17 cellular contexts compared by ENCODE assay signal in genomic region chr22:25497269-25497668, GRCh38.
DNase-seq lines count a peak whose midpoint lies in the region; ATAC-seq and TF ChIP-seq lines count a peak whose summit lies in the region.
"Had no signal": no experiment of that assay in that cellular context is flagged by ENCODE, and none has a peak within 500 bp of the region (broad histone marks: within the 10 kb centered on the region; RNA-seq: fewer than 3 reads in every experiment).

No MANE protein-coding gene starts in this region.

- H3K27ac Mint-ChIP-seq in WTC11 (no peak overlapping the region; the same call in 1 of the 2 replicates), Calu3 (ENCODE audit: unreplicated experiment) (no peak overlapping the region)
- H3K27ac Mint-ChIP-seq: T-helper 1 cell treated with Interleukin-12 subunit alpha and Interleukin-12 subunit beta and Interleukin-4 antibody, amounts not matched to agents 30 μg/mL and 1 μg/mL, for 36 hours had no signal

- H3K27me3 Mint-ChIP-seq in WTC11 (ENCODE audit: low read depth) (no peaks in the 10 kb centered on the region), Calu3 (ENCODE audit: unreplicated experiment) (no peaks in the 10 kb centered on the region)

- no peaks in the 10 kb centered on the region for H3K36me3 ChIP-seq in H7 (replicated peaks; ENCODE audit: control insufficient read depth, insufficient read depth, low read length)
- H3K36me3 ChIP-seq: thoracic aorta had no signal

- DNase-seq in AG08395 (ENCODE audit: low spot score) (peak; percentile 26), H7 (peak; percentile 5), WTC11 (ENCODE audit: low spot score) (no peak), fibroblast of peridontal ligament (ENCODE audit: extremely low read depth) (peak; percentile 19), Calu3 (no peak)
- no peak for DNase-seq in activated T-cell treated with anti-CD3 and anti-CD28 coated beads, Interleukin-2, amount 50 U/mL, for 1 hour
- DNase-seq: activated CD4-positive, CD25-positive, alpha-beta regulatory T cell; aorta; left colon; NCI-H1048; occipital lobe; stimulated activated CD4-positive, alpha-beta T cell treated with anti-CD3 and anti-CD28 coated beads, Interleukin-4, amount 100 ng/mL, for 1 hour had no signal

- no peaks in the 10 kb centered on the region for H3K36me3 Mint-ChIP-seq in WTC11
- no peaks in the 10 kb centered on the region for H3K36me3 Mint-ChIP-seq in Calu3 (ENCODE audit: insufficient read depth, unreplicated experiment)

- intact Hi-C loops in Calu3 (cut with micrococcal nuclease; ENCODE audit: unreplicated experiment) = no loop called here

- CTCF ChIA-PET in WTC11 (lab: Charles Lee) = no interaction called here
- CTCF ChIA-PET in Calu3 (lab: Charles Lee) = no interaction called here

- no TSS peak for BruUV-seq in Calu3 (replicated peaks; lab: Mats Ljungman, UMichigan)

- no peak overlapping the region for H3K4me3 ChIP-seq in H7 (ENCODE audit: insufficient read depth, low read depth, low read length)
- H3K4me3 ChIP-seq: thoracic aorta had no signal

- H3K4me3 Mint-ChIP-seq in WTC11 (no peak overlapping the region), Calu3 (ENCODE audit: low read depth, unreplicated experiment) (no peak overlapping the region)
- H3K4me3 Mint-ChIP-seq: IgD-negative memory B cell; T-helper 1 cell treated with Interleukin-12 subunit alpha and Interleukin-12 subunit beta and Interleukin-4 antibody, amounts not matched to agents 30 μg/mL and 1 μg/mL, for 36 hours had no signal

- POLR2A ChIA-PET in WTC11 (lab: Charles Lee) = no interaction called here

- no peak for TF ChIP-seq CTCF in WTC11 (IDR thresholded peaks at IDR 0.05)
- TF ChIP-seq CTCF in Calu3 (IDR thresholded peaks at IDR 0.05; ENCODE audit: unreplicated experiment) = no peak

- no peak for ATAC-seq in WTC11
- ATAC-seq in GM21786 (IDR thresholded peaks at IDR 0.05; ENCODE audit: unreplicated experiment) = no peak
- no peak for ATAC-seq in GM21717 (IDR thresholded peaks at IDR 0.05; ENCODE audit: unreplicated experiment)
- ATAC-seq: left colon had no signal

- H3K9me3 Mint-ChIP-seq in WTC11 = no peaks in the 10 kb centered on the region
- H3K9me3 Mint-ChIP-seq in Calu3 (ENCODE audit: low read depth, unreplicated experiment) = no peaks in the 10 kb centered on the region
- H3K9me3 Mint-ChIP-seq: IgD-negative memory B cell; T-helper 1 cell treated with Interleukin-12 subunit alpha and Interleukin-12 subunit beta and Interleukin-4 antibody, amounts not matched to agents 30 μg/mL and 1 μg/mL, for 36 hours had no signal

- H3K4me1 Mint-ChIP-seq in WTC11 (peaks cover 11% of the 10 kb centered on the region), Calu3 (ENCODE audit: low read depth, unreplicated experiment) (no peaks in the 10 kb centered on the region)

- no peaks in the 10 kb centered on the region for H3K27me3 ChIP-seq in H7 (ENCODE audit: control insufficient read depth, insufficient read depth, low read length)

TF ChIP-seq in WTC11, 78 proteins besides CTCF, POLR2A, EP300 and RAD21:
- TF ChIP-seq NFYB (CRISPR knock-in tag; conservative IDR thresholded peaks at IDR 0.05; ENCODE audit: low read depth) (peak; percentile 15; the same call in 1 of the 2 replicates), AR (CRISPR knock-in tag; IDR thresholded peaks at IDR 0.05) (no peak)

Comparison
In these comparisons a context has a peak if more than half of its experiments do, and no peak if none do; other contexts are left out.
1. DNase-seq: peak in AG08395 (single experiment), H7 (single experiment) and fibroblast of peridontal ligament (single experiment); none in WTC11 (single experiment), activated T-cell treated with anti-CD3 and anti-CD28 coated beads, Interleukin-2, amount 50 U/mL, for 1 hour (single experiment) and Calu3 (single experiment).